In the genomic region with DNA sequence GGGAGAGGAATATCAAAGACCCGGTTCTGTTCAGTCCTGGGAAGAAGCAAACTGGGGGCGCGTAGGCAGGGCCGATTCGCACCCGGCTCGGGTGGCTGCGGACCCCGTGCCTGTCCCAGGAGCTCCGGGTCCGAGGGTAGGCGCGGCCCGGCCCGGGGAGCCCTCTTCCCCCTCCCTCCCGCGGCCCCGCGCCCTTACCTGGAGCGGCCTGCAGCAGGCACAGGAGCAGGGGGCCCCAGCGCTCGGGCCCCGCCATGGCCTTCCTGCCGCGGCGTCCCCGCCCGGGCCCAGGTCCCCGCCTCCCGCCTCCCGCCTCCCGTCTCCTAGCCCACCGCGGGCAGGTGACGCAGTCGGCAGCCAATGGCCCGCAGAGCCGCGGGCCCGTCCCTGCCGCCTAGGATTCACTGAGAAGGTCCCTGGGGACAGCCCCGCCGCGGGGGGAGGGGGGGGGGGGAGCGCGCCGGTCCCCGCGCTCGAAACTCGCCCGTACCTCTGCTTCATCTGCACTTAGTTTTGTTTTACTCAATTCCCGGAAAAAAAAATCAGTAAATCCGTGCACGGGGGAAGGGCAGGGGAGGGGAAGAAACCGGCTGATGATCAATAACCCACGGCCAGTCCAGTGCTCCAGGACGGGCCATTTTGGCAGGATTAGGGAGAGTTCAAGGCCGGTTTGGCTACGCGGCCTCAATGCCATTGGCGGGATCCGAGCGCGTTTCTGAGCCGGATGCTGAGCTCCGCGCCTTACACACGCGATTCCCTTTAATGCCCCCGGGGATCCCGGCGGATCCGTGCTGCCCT, we compare ENCODE assay signal across 8 cellular contexts. TPM values are rescaled to one million over a fixed set of nuclear protein-coding genes. Genes with fewer than 3 reads are reported as not detected.
DNase-seq lines count a peak whose midpoint lies in the region; ATAC-seq and TF ChIP-seq lines count a peak whose summit lies in the region.

A gene (minus strand): TSS at position 297 of the 798 bp plus-strand sequence. CDS start 41 bp downstream, at position 256.

- H3K9me3 Mint-ChIP-seq in HFFc6: no peaks in the 10 kb centered on the region

- peaks cover 83% of the 10 kb centered on the region for H3K4me1 ChIP-seq in OCI-LY1 (ENCODE audit: insufficient read depth, low read length, severe bottlenecking)
- peaks cover 0 to 45% (median 8%) of the 10 kb centered on the region in 12 donors for H3K4me1 ChIP-seq in heart left ventricle
- no peaks in the 10 kb centered on the region for H3K4me1 ChIP-seq in rectal smooth muscle tissue (ENCODE audit: control insufficient read depth, insufficient read depth, low read length)
- H3K4me1 ChIP-seq in uterus: no peaks in the 10 kb centered on the region

- DNase-seq in C1 segment of cervical spinal cord (lab: John Stamatoyannopoulos, UW): peak in 8 of 14 donors; percentile 10 to 65 (median 43)
- DNase-seq in HFFc6: no peak
- peak; percentile 54 for DNase-seq in activated gamma-delta T cell treated with anti-CD3 and anti-CD28 coated beads, Interleukin-2, amount 50 U/mL, for 16 hours (ENCODE audit: low read depth)
- peak; percentile 42 to 81 (median 61) for DNase-seq in heart left ventricle
- DNase-seq in uterus: peak in 1 of 2 donors; percentile 33

- H3K9ac ChIP-seq in OCI-LY1 (ENCODE audit: low read length): peak within 1 kb of the TSS; percentile 97
- no peak within 1 kb of the TSS for H3K9ac ChIP-seq in rectal smooth muscle tissue (ENCODE audit: low read length)

- no peak within 1 kb of the TSS for H3K27ac Mint-ChIP-seq in HFFc6

- H3K27me3 ChIP-seq in OCI-LY1 (ENCODE audit: insufficient read depth, low read length): no peaks in the 10 kb centered on the region
- peaks cover 0 to 28% (median 5%) of the 10 kb centered on the region in 9 donors for H3K27me3 ChIP-seq in heart left ventricle
- H3K27me3 ChIP-seq in rectal smooth muscle tissue (ENCODE audit: control insufficient read depth, insufficient read depth, low read length): peaks cover 2% of the 10 kb centered on the region
- H3K27me3 ChIP-seq in uterus: no peaks in the 10 kb centered on the region

- H4K20me1 ChIP-seq in OCI-LY1 (ENCODE audit: insufficient read depth, low read length): no peaks in the 10 kb centered on the region

- H3K27me3 Mint-ChIP-seq in HFFc6 (ENCODE audit: insufficient read depth): peaks cover 24% of the 10 kb centered on the region

- peak; percentile 42 to 86 (median 82) for ATAC-seq in heart left ventricle
- no peak for ATAC-seq in HG03457 (IDR thresholded peaks at IDR 0.05; ENCODE audit: unreplicated experiment)

- H3K36me3 Mint-ChIP-seq in HFFc6 (ENCODE audit: low read depth): no peaks in the 10 kb centered on the region; the same call in 1 of the 2 replicates

- H3K4me3 ChIP-seq in OCI-LY1 (ENCODE audit: low read depth, low read length, poor library complexity, severe bottlenecking) (peak within 1 kb of the TSS; percentile 88), heart left ventricle (peak within 1 kb of the TSS; percentile 33 to 75 (median 57)), rectal smooth muscle tissue (ENCODE audit: low read length) (peak within 1 kb of the TSS; percentile 84), uterus (peak within 1 kb of the TSS; percentile 38 to 46)

- WGBS in heart left ventricle, 4 donors: 1 to 2% (median 1%) methylated on average over 41 to 74 of the region's 74 CpGs

- no peak within 1 kb of the TSS for H2AFZ ChIP-seq in OCI-LY1 (ENCODE audit: low read length)

- no peaks in the 10 kb centered on the region for H3K9me2 ChIP-seq in OCI-LY1 (ENCODE audit: low read depth, low read length)

- intact Hi-C loops in heart left ventricle (cut with DNase I): loop anchor here in 1 of 10 donors (5.0 kb wide), 1 partner anchor 115 kb away; no protein-coding TSS in a partner anchor
- intact Hi-C loops in uterus (cut with DNase I; ENCODE audit: low total_unique reads): no loop called here

- H3K27ac ChIP-seq in OCI-LY1 (ENCODE audit: low read depth, low read length, poor library complexity, severe bottlenecking) (peak within 1 kb of the TSS; percentile 99), heart left ventricle (peak within 1 kb of the TSS in 8 of 12 donors; percentile 5 to 81 (median 40)), rectal smooth muscle tissue (ENCODE audit: low read depth, low read length) (no peak within 1 kb of the TSS), uterus (peak within 1 kb of the TSS; percentile 6 to 58)

- peaks cover 15% of the 10 kb centered on the region; the same call in 1 of the 2 replicates for H3F3A ChIP-seq in OCI-LY1 (ENCODE audit: insufficient read depth, low read length)

- peaks cover 24% of the 10 kb centered on the region for H3K4me1 Mint-ChIP-seq in HFFc6 (ENCODE audit: low read depth)

- peaks cover 44% of the 10 kb centered on the region for H3K79me2 ChIP-seq in OCI-LY1 (ENCODE audit: insufficient read depth, low read length)

- no peaks in the 10 kb centered on the region for H3K9me3 ChIP-seq in OCI-LY1 (ENCODE audit: low read length)
- no peaks in the 10 kb centered on the region for H3K9me3 ChIP-seq in heart left ventricle
- no peaks in the 10 kb centered on the region for H3K9me3 ChIP-seq in uterus

- TF ChIP-seq CTCF in HFFc6 (IDR thresholded peaks at IDR 0.05) (no peak), OCI-LY1 (IDR thresholded peaks at IDR 0.05; ENCODE audit: low read length) (no peak), heart left ventricle (IDR thresholded peaks at IDR 0.05) (no peak), uterus (IDR thresholded peaks at IDR 0.05) (no peak)

- H3K36me3 ChIP-seq in OCI-LY1 (ENCODE audit: insufficient read depth, low read length) (peaks cover 24% of the 10 kb centered on the region; the same call in 1 of the 2 replicates), heart left ventricle (no peaks in the 10 kb centered on the region), rectal smooth muscle tissue (ENCODE audit: control insufficient read depth, insufficient read depth, low read length) (no peaks in the 10 kb centered on the region), uterus (no peaks in the 10 kb centered on the region)

- TF ChIP-seq POLR2A in heart left ventricle (IDR thresholded peaks at IDR 0.05): no peak
- no peak for TF ChIP-seq POLR2A in uterus (IDR thresholded peaks at IDR 0.05)

- peak within 1 kb of the TSS; percentile 89 for H3K4me2 ChIP-seq in OCI-LY1 (ENCODE audit: low read length)

- peak within 1 kb of the TSS; percentile 71 for H3K4me3 Mint-ChIP-seq in HFFc6

RNA-seq across cellular contexts. Expression of the gene that starts here (rescaled TPM):
- total RNA-seq in HFFc6 (2021; fragmentation: NEBNext Ultra II Directional; extraction: Animal tissue kit (Norgen Biotek cat#: 25700)): not detected
- total RNA-seq in heart left ventricle: 1 to 10 TPM; 1.9 to 3.4 (median 2.7) TPM
- 1 to 10 TPM in 1 of 2 donors, under 1 TPM in 1; 0.99 to 1.5 TPM for polyA plus RNA-seq in heart left ventricle
- 1 to 10 TPM in 2 of 4 donors, under 1 TPM in 1, not detected in 1; 0.29 to 2.6 (median 1.3) TPM for total RNA-seq in uterus
